ENCODE assay signal across 17 cellular contexts in the genomic region with DNA sequence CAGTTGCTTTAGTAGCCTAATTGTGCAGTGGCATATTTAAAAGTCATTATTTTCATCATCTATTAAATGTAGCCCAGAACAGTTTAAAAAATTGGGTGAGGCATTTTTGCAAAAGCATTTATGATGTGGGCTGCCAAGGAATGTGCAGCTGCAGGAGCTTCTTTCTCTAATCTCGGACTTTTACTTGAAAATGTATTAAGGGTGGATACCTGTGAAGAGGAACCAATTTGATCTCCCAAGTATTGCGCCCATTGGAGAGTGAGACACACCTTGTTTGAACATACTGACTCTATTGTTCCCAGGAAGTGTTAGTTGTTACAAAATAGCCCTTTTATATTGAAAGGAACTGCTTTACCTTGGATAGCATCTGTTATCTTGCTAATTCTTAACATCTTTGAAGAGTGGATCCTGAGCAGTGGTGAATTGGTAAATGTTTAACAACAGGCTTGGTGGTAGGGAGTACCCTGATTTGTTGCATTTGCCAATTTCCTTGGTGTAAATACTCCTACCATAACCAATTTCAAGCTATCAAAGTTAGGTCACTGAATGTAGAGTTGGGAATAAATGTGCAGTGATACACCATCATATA. TPM values are rescaled to one million over a fixed set of nuclear protein-coding genes. Genes with fewer than 3 reads are reported as not detected.
DNase-seq lines count a peak whose midpoint lies in the region; ATAC-seq, FAIRE-seq and TF ChIP-seq lines count a peak whose summit lies in the region.
"Had no signal": no experiment of that assay in that cellular context is flagged by ENCODE, and none has a peak within 500 bp of the region (broad histone marks: within the 10 kb centered on the region; RNA-seq: fewer than 3 reads in every experiment).

No MANE protein-coding gene starts in this region.

- CTCF ChIA-PET in HEK293 (lab: Yijun Ruan, JAX) = no interaction called here

- dilution Hi-C loops in keratinocyte (cut with MboI; ENCODE audit: extremely low pct_ligation_motif_present, low sequenced_read_pairs) = no loop called here

- H3K9ac ChIP-seq in keratinocyte (ENCODE audit: control insufficient read depth, extremely low read depth, insufficient read depth, low read length) = no peak overlapping the region
- H3K9ac ChIP-seq: BLaER1 had no signal

- H4K20me1 ChIP-seq in keratinocyte (ENCODE audit: control insufficient read depth, extremely low read depth, insufficient read depth, low read length) = no peaks in the 10 kb centered on the region
- H4K20me1 ChIP-seq: BLaER1 had no signal

- TF ChIP-seq CTCF in HEK293 (tag by site-specific recombination; IDR thresholded peaks at IDR 0.05) = no peak
- no peak for TF ChIP-seq CTCF in keratinocyte (optimal IDR thresholded peaks at IDR 0.05 in 1 of 3, IDR thresholded peaks at IDR 0.05 in 1 of 3, conservative IDR thresholded peaks at IDR 0.05 in 1 of 3; ENCODE audit: extremely low read depth in 1 of 3, insufficient read depth in 2 of 3, low read length in 3 of 3)
- TF ChIP-seq CTCF in thyroid gland (IDR thresholded peaks at IDR 0.05) = no peak
- no peak for TF ChIP-seq CTCF in spleen (IDR thresholded peaks at IDR 0.05 in 8 of 11, conservative IDR thresholded peaks at IDR 0.05 in 3 of 11)

- H3K9me3 ChIP-seq in HEK293 (ENCODE audit: control insufficient read depth, insufficient read depth, low read depth, low read length) (no peaks in the 10 kb centered on the region; the same call in 1 of the 2 replicates), keratinocyte (ENCODE audit: control insufficient read depth, low read depth, low read length) (no peaks in the 10 kb centered on the region), thyroid gland (no peaks in the 10 kb centered on the region), spleen (peaks cover 0 to 4% (median 0%) of the 10 kb centered on the region in 8 donors)
- H3K9me3 ChIP-seq: BLaER1, HAP-1 had no signal

- POLR2A ChIA-PET in HEK293 (lab: Yijun Ruan, JAX) = no interaction called here

- H3K4me1 ChIP-seq in HEK293 (ENCODE audit: control insufficient read depth, insufficient read depth, low read length) (0 out of 2 replicates have a peak, but pooled peaks cover 2% of the 10 kb centered on the region), keratinocyte (ENCODE audit: control insufficient read depth, extremely low read depth, insufficient read depth, low read length) (peaks cover 41% of the 10 kb centered on the region), thyroid gland (no peaks in the 10 kb centered on the region), spleen (no peaks in the 10 kb centered on the region)
- H3K4me1 ChIP-seq: BLaER1 had no signal

- ATAC-seq in GM19324 (IDR thresholded peaks at IDR 0.05; ENCODE audit: low FRiP score, unreplicated experiment) = no peak

- intact Hi-C loops in thyroid gland (cut with DNase I) (no loop called here), spleen (cut with DNase I; ENCODE audit: low total_unique reads) (no loop called here)

- H3K27me3 ChIP-seq in keratinocyte (ENCODE audit: control insufficient read depth, extremely low read depth, insufficient read depth, low read length) (no peaks in the 10 kb centered on the region), thyroid gland (no peaks in the 10 kb centered on the region), spleen (replicated peaks in 1 of 7) (peaks cover 0 to 15% (median 0%) of the 10 kb centered on the region in 7 donors)
- H3K27me3 ChIP-seq: BLaER1 had no signal

- no peak overlapping the region for H3K4me2 ChIP-seq in keratinocyte (ENCODE audit: control insufficient read depth, extremely low read depth, insufficient read depth, low read depth, low read length)
- H3K4me2 ChIP-seq: BLaER1 had no signal

- FAIRE-seq in GM12891 (lab: Jason Lieb, UNC) = peak; percentile 23
- FAIRE-seq in keratinocyte (lab: Jason Lieb, UNC) = peak; percentile 75

- TF ChIP-seq POLR2A in GM12891 (IDR thresholded peaks at IDR 0.05; ENCODE audit: low read depth, low read length) (no peak), thyroid gland (IDR thresholded peaks at IDR 0.05) (no peak), spleen (IDR thresholded peaks at IDR 0.05) (no peak)

- H3K27ac ChIP-seq in HEK293 (ENCODE audit: extremely low read depth, low read depth, low read length) (no peak overlapping the region), epithelial cell of prostate (peak overlapping the region; percentile 7), keratinocyte (ENCODE audit: control insufficient read depth, insufficient read depth, low read length) (no peak overlapping the region), thyroid gland (no peak overlapping the region), spleen (no peak overlapping the region)
- H3K27ac ChIP-seq: BLaER1, HL-60 had no signal

- H2AFZ ChIP-seq in keratinocyte (ENCODE audit: control insufficient read depth, low read length) = no peak overlapping the region

- no peaks in the 10 kb centered on the region for H3K79me2 ChIP-seq in keratinocyte (ENCODE audit: control insufficient read depth, insufficient read depth, low read length)

- WGBS in thyroid gland, 2 donors = 91 to 97% methylated on average over 2 of the region's 2 CpGs
- 78 to 94% (median 85%) methylated on average over 2 of the region's 2 CpGs for WGBS in spleen, 5 donors

- DNase-seq in GM12891 (ENCODE audit: insufficient read length, low spot score) = no peak
- no peak for DNase-seq in epithelial cell of prostate (ENCODE audit: low read depth, low spot score)
- no peak for DNase-seq in keratinocyte (ENCODE audit: low read depth, low spot score)
- no peak for DNase-seq in thyroid gland
- no peak for DNase-seq in spleen
- DNase-seq: 8988T; CD4-positive, alpha-beta memory T cell; DMS153; DMS79; GDM1; HFFc6 had no signal

- no peak overlapping the region for H3K4me3 ChIP-seq in HEK293 (ENCODE audit: low read depth, low read length)
- no peak overlapping the region for H3K4me3 ChIP-seq in keratinocyte (ENCODE audit: control insufficient read depth in 2 of 3, extremely low read depth in 1 of 3, insufficient read depth in 2 of 3, low read depth in 1 of 3, low read length in 3 of 3)
- H3K4me3 ChIP-seq in thyroid gland (replicated peaks in 1 of 3) = no peak overlapping the region
- H3K4me3 ChIP-seq in spleen = no peak overlapping the region
- H3K4me3 ChIP-seq: BLaER1, HAP-1 had no signal

- H3K9me1 ChIP-seq in keratinocyte (ENCODE audit: control insufficient read depth, extremely low read depth, insufficient read depth, low read length) = no peaks in the 10 kb centered on the region

- H3K36me3 ChIP-seq in HEK293 (ENCODE audit: control insufficient read depth in 2 of 2, insufficient read depth in 1 of 2, low read length in 2 of 2) = no peaks in the 10 kb centered on the region
- H3K36me3 ChIP-seq in keratinocyte (ENCODE audit: control insufficient read depth in 2 of 2, extremely low read depth in 1 of 2, insufficient read depth in 2 of 2, low read length in 2 of 2) = no peaks in the 10 kb centered on the region
- no peaks in the 10 kb centered on the region for H3K36me3 ChIP-seq in thyroid gland
- H3K36me3 ChIP-seq in spleen = no peaks in the 10 kb centered on the region
- H3K36me3 ChIP-seq: BLaER1, HAP-1 had no signal

TF ChIP-seq in GM12891, 5 proteins besides CTCF, POLR2A, EP300 and RAD21:
- TF ChIP-seq PAX5 (IDR thresholded peaks at IDR 0.05; ENCODE audit: insufficient read depth, low read length, severe bottlenecking) (no peak), TAF1 (IDR thresholded peaks at IDR 0.05; ENCODE audit: low read depth, low read length) (no peak), POU2F2 (IDR thresholded peaks at IDR 0.05; ENCODE audit: low read depth, low read length) (no peak), POLR2AphosphoS5 (IDR thresholded peaks at IDR 0.05; ENCODE audit: low read depth, low read length) (no peak), SPI1 (IDR thresholded peaks at IDR 0.05; ENCODE audit: low read depth, low read length) (no peak)

TF ChIP-seq in HEK293, 187 proteins besides CTCF, POLR2A, EP300 and RAD21:
- 0 out of 2 replicates have a peak, but pooled peaks have one; percentile 36 for TF ChIP-seq ZNF112 (tag by site-specific recombination; IDR thresholded peaks at IDR 0.05)
- TF ChIP-seq, protein P1, sequence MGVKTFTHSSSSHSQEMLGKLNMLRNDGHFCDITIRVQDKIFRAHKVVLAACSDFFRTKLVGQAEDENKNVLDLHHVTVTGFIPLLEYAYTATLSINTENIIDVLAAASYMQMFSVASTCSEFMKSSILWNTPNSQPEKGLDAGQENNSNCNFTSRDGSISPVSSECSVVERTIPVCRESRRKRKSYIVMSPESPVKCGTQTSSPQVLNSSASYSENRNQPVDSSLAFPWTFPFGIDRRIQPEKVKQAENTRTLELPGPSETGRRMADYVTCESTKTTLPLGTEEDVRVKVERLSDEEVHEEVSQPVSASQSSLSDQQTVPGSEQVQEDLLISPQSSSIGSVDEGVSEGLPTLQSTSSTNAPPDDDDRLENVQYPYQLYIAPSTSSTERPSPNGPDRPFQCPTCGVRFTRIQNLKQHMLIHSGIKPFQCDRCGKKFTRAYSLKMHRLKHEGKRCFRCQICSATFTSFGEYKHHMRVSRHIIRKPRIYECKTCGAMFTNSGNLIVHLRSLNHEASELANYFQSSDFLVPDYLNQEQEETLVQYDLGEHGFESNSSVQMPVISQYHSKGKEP (tag by site-specific recombination; IDR thresholded peaks at IDR 0.05) = no peak

RNA-seq across cellular contexts. Expression of gene HMGA2, which starts 42.5 kb away (rescaled TPM):
- 3.2 TPM for polyA plus RNA-seq in GM12891 (2012; ENCODE audit: low read depth, missing spikeins)
- 64.8 to 122 TPM (median 81.0 TPM) in 3 replicates for polyA plus RNA-seq in keratinocyte
- polyA plus RNA-seq in keratinocyte (2011; ENCODE audit: low read depth) = 7.8 TPM
- 59.5 and 111 TPM in 2 replicates for polyA plus RNA-seq in keratinocyte (2011; cell fraction: cytosol; rRNA removed)
- polyA plus RNA-seq in keratinocyte (2011; cell fraction: nucleus; rRNA removed) = 150 and 155 TPM in 2 replicates
- polyA plus RNA-seq in keratinocyte (2012; ENCODE audit: low replicate concordance) = 15.2 and 97.6 TPM in 2 replicates
- polyA minus RNA-seq in keratinocyte = 40.2 to 165 TPM (median 59.4 TPM) in 3 replicates
- 152 TPM for polyA minus RNA-seq in keratinocyte (2011; cell fraction: cytosol; rRNA and poly(A)+ RNA removed)
- 169 and 356 TPM in 2 replicates for polyA minus RNA-seq in keratinocyte (2011; cell fraction: nucleus; rRNA and poly(A)+ RNA removed)
- total RNA-seq in thyroid gland = under 1 TPM; 0.22 to 0.83 (median 0.42) TPM
- under 1 TPM in 2 of 7 donors, not detected in 5; 0.09 to 0.30 TPM for total RNA-seq in spleen
- polyA plus RNA-seq in spleen = under 1 TPM in 2 of 3 donors, not detected in 1; 0.03 to 0.06 TPM
- total RNA-seq: CD4-positive, alpha-beta memory T cell had no signal
- polyA plus RNA-seq: CD14-positive monocyte; CD4-positive, alpha-beta memory T cell had no signal
